In the genomic region with DNA sequence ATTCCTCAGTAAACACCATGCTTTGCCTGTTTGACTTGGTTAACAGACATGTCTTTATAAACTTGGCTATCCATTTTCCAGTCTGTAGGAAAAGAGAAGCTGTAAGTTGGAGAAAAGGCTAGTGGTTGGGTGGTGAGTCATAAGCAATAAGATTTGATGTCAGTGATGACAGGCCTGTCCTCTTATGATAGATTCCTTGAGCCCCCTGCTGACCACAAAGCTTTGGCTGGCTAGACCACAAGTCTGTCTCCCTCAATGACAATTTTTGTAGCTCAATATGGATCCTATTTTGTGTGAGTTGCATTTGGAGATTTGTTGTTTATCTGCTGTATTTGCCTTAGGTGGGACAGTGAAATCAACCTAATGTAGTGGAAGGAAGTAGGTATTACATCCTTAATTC, we compare ENCODE assay signal across 9 cellular contexts.
DNase-seq lines count a peak whose midpoint lies in the region; ATAC-seq, FAIRE-seq and TF ChIP-seq lines count a peak whose summit lies in the region.
"Had no signal": no experiment of that assay in that cellular context is flagged by ENCODE, and none has a peak within 500 bp of the region (broad histone marks: within the 10 kb centered on the region; RNA-seq: fewer than 3 reads in every experiment).

No MANE protein-coding gene starts in this region.

- no peak overlapping the region for H2AFZ ChIP-seq in K562 (ENCODE audit: low read depth, low read length)

- H3K9me3 ChIP-seq in K562 (replicated peaks; ENCODE audit: control insufficient read depth, insufficient read depth, low read depth, low read length) (peaks cover 2% of the 10 kb centered on the region; the same call in 1 of the 2 replicates), esophagus muscularis mucosa (peaks cover 0 to 11% (median 0%) of the 10 kb centered on the region in 4 donors), esophagus squamous epithelium (peaks cover 0 to 5% (median 0%) of the 10 kb centered on the region in 3 donors)

- H3K4me2 ChIP-seq in K562 (ENCODE audit: insufficient read depth, low read length) = no peak overlapping the region

- no peaks in the 10 kb centered on the region for H4K20me1 ChIP-seq in K562 (replicated peaks; ENCODE audit: control insufficient read depth, insufficient read depth, low read length)

- intact Hi-C loops in K562 (cut with micrococcal nuclease) = no loop called here
- intact Hi-C loops in esophagus muscularis mucosa (cut with DNase I) = no loop called here
- intact Hi-C loops in esophagus squamous epithelium (cut with DNase I) = no loop called here

- peak in 1 of 3 experiments; percentile 18; a peak in 1 of 6 replicates for TF ChIP-seq CTCF in K562 (IDR thresholded peaks at IDR 0.05 in 2 of 3, conservative IDR thresholded peaks at IDR 0.05 in 1 of 3; ENCODE audit: insufficient read depth in 2 of 3, low read depth in 1 of 3, low read length in 3 of 3)
- no peak for TF ChIP-seq CTCF in esophagus muscularis mucosa (IDR thresholded peaks at IDR 0.05)
- no peak for TF ChIP-seq CTCF in esophagus squamous epithelium (IDR thresholded peaks at IDR 0.05)

- H3K4me3 ChIP-seq in K562 (no peak overlapping the region), esophagus muscularis mucosa (no peak overlapping the region), esophagus squamous epithelium (no peak overlapping the region)

- no peak overlapping the region for H3K9ac ChIP-seq in K562 (ENCODE audit: insufficient read depth in 1 of 2, low read depth in 2 of 2, low read length in 2 of 2)

- no peaks in the 10 kb centered on the region for H3K79me2 ChIP-seq in K562 (ENCODE audit: control insufficient read depth, insufficient read depth, low read length)

- no TSS peak for BruUV-seq in K562 (replicated peaks; lab: Mats Ljungman, UMichigan)

- TF ChIP-seq EP300 in K562 (IDR thresholded peaks at IDR 0.05; ENCODE audit: low read length) (0 out of 2 replicates have a peak, but pooled peaks have one; percentile 39), esophagus muscularis mucosa (IDR thresholded peaks at IDR 0.05) (no peak)

- DNase-seq in activated CD4-positive, alpha-beta T cell treated with anti-CD3 and anti-CD28 coated beads for 48 hours = peak; percentile 25
- DNase-seq in activated CD4-positive, alpha-beta T cell treated with anti-CD3 and anti-CD28 coated beads, Interleukin-2, amount 50 U/mL, for 1 hour = no peak
- peak; percentile 65 to 81 for DNase-seq in NOMO-1 (lab: John Stamatoyannopoulos, UW; ENCODE audit: unreplicated experiment in 2 of 2)
- DNase-seq in K562 (ENCODE audit: extremely low read depth in 1 of 4, low spot score in 3 of 4) = peak in 3 of 4 experiments; percentile 12 to 57 (median 21)
- peak; percentile 59 for DNase-seq in renal cortical epithelial cell (ENCODE audit: low read depth)
- DNase-seq in epidermal melanocyte (ENCODE audit: insufficient read length, low spot score) = no peak
- DNase-seq in esophagus muscularis mucosa (ENCODE audit: extremely low spot score) = no peak
- no peak for DNase-seq in esophagus squamous epithelium (lab: John Stamatoyannopoulos, UW)
- DNase-seq: head of caudate nucleus had no signal

- POLR2A ChIA-PET in K562 (lab: Yijun Ruan, JAX) = interaction anchor here (1.7 kb wide), 1 partner anchor 9 kb away, joined by 10 read pairs; no protein-coding TSS in a partner anchor

- H3K4me1 ChIP-seq in K562 (replicated peaks in 1 of 2; ENCODE audit: control insufficient read depth in 2 of 2, insufficient read depth in 2 of 2, low read length in 2 of 2) (no peaks in the 10 kb centered on the region), esophagus muscularis mucosa (peaks cover 14 to 28% (median 22%) of the 10 kb centered on the region in 4 donors), esophagus squamous epithelium (peaks cover 4 to 42% (median 5%) of the 10 kb centered on the region in 3 donors)

- H3K9me1 ChIP-seq in K562 (ENCODE audit: control insufficient read depth, insufficient read depth, low read length) = no peaks in the 10 kb centered on the region

- TF ChIP-seq POLR2A in K562 (conservative IDR thresholded peaks at IDR 0.05) (no peak), esophagus muscularis mucosa (IDR thresholded peaks at IDR 0.05; ENCODE audit: low read depth) (no peak), esophagus squamous epithelium (IDR thresholded peaks at IDR 0.05) (no peak)

- peak in 1 of 2 experiments; percentile 66; a peak in 2 of 4 replicates for TF ChIP-seq RAD21 in K562 (CRISPR knock-in tag; conservative IDR thresholded peaks at IDR 0.05 in 1 of 2, IDR thresholded peaks at IDR 0.05 in 1 of 2)

- H3K27ac ChIP-seq in K562 (ENCODE audit: extremely low read depth, low read depth, low read length) (no peak overlapping the region), esophagus muscularis mucosa (replicated peaks in 1 of 4) (no peak overlapping the region), esophagus squamous epithelium (peak overlapping the region in 2 of 4 donors; percentile 9 to 18)

- in situ Hi-C loops in K562 (cut with MboI) = no loop called here

- FAIRE-seq in K562 (lab: Jason Lieb, UNC) = peak; percentile 79

- CTCF ChIA-PET in K562 (lab: Yijun Ruan, JAX; ENCODE audit: low intra/inter-chr PET ratio) = no interaction called here

- H3K36me3 ChIP-seq in K562 (ENCODE audit: control insufficient read depth, insufficient read depth, low read length) = peaks cover 28% of the 10 kb centered on the region
- H3K36me3 ChIP-seq in esophagus muscularis mucosa = peaks cover 0 to 27% (median 9%) of the 10 kb centered on the region in 4 donors
- H3K36me3 ChIP-seq in esophagus squamous epithelium = peaks cover 0 to 62% (median 0%) of the 10 kb centered on the region in 3 donors

- H3K27me3 ChIP-seq in K562 (ENCODE audit: control insufficient read depth in 2 of 2, insufficient read depth in 2 of 2, low read length in 2 of 2) (no peaks in the 10 kb centered on the region), esophagus muscularis mucosa (no peaks in the 10 kb centered on the region), esophagus squamous epithelium (no peaks in the 10 kb centered on the region)

- peak; percentile 54; the same call in 2 of the 3 replicates for ATAC-seq in K562

TF ChIP-seq in K562, 482 proteins besides CTCF, POLR2A, EP300 and RAD21 (continues in another document):
- TF ChIP-seq SLC30A9 (CRISPR knock-in tag; IDR thresholded peaks at IDR 0.05) (no peak), PKNOX1 (IDR thresholded peaks at IDR 0.05) (peak; percentile 58), HIVEP1 (CRISPR knock-in tag; IDR thresholded peaks at IDR 0.05) (no peak), TBL1XR1 (IDR thresholded peaks at IDR 0.05; ENCODE audit: low read length in 2 of 2) (peak in 1 of 2 experiments; percentile 55; a peak in 2 of 4 replicates), MEIS2 (IDR thresholded peaks at IDR 0.05; ENCODE audit: partially characterized antibody) (peak; percentile 97), GMEB1 (CRISPR knock-in tag; IDR thresholded peaks at IDR 0.05) (no peak), ZNF551 (CRISPR knock-in tag; IDR thresholded peaks at IDR 0.05) (no peak), JUN (IDR thresholded peaks at IDR 0.05; ENCODE audit: borderline replicate concordance, low read depth, low read length) (peak; percentile 83), JUN (CRISPR knock-in tag; IDR thresholded peaks at IDR 0.05; ENCODE audit: borderline replicate concordance) (no peak), SREBF1 (IDR thresholded peaks at IDR 0.05; ENCODE audit: borderline replicate concordance, low read depth, low read length) (no peak), SFPQ (IDR thresholded peaks at IDR 0.05; ENCODE audit: low read depth, low read length) (no peak), HDAC6 (IDR thresholded peaks at IDR 0.05; ENCODE audit: low read depth, low read length) (no peak), NCOR1 (IDR thresholded peaks at IDR 0.05) (peak; percentile 39; the same call in 1 of the 2 replicates), PRPF4 (IDR thresholded peaks at IDR 0.05; ENCODE audit: insufficient read depth, low read depth, low read length, poor library complexity, severe bottlenecking) (no peak), KDM1A (IDR thresholded peaks at IDR 0.05) (peak; percentile 82 to 86; a peak in 3 of 4 replicates), TEAD1 (CRISPR knock-in tag; IDR thresholded peaks at IDR 0.05) (no peak)

Comparison
In these comparisons a context has a peak if more than half of its experiments do, and no peak if none do; other contexts are left out.
1. DNase-seq: peak in activated CD4-positive, alpha-beta T cell treated with anti-CD3 and anti-CD28 coated beads for 48 hours (single experiment), NOMO-1 (2 of 2), K562 (3 of 4) and renal cortical epithelial cell (single experiment); none in activated CD4-positive, alpha-beta T cell treated with anti-CD3 and anti-CD28 coated beads, Interleukin-2, amount 50 U/mL, for 1 hour (single experiment), epidermal melanocyte (single experiment), esophagus muscularis mucosa (single experiment) and esophagus squamous epithelium (single experiment).